ENCODE assay signal across 31 cellular contexts in the genomic region with DNA sequence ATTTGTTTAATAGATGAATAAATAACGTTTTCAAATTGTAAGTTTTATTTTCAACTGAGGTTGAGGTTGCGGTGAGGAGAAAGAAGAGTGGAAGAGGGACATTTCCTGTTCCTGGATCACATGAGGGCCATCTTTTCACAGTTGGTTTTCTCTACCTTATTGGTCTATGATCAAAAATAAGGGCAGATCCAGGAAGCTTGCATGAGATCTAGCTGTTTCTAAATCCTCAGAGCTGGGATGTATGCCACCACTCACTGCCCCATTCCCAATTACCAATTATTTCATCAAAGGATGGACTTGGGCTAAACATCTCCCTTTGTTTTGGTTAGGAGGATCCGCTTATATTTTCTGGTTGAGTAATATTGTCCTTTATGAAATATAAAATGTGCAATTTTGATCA.
DNase-seq lines count a peak whose midpoint lies in the region; ATAC-seq and TF ChIP-seq lines count a peak whose summit lies in the region.
"Had no signal": no experiment of that assay in that cellular context is flagged by ENCODE, and none has a peak within 500 bp of the region (broad histone marks: within the 10 kb centered on the region; RNA-seq: fewer than 3 reads in every experiment).

No MANE protein-coding gene starts in this region.

- H3K23ac ChIP-seq in mesenchymal stem cell (ENCODE audit: low read length in 2 of 2), result no peak overlapping the region

- H2BK120ac ChIP-seq in mesenchymal stem cell (ENCODE audit: low read depth, low read length), result no peak overlapping the region

- no peaks in the 10 kb centered on the region for H3K79me1 ChIP-seq in mesenchymal stem cell (replicated peaks; ENCODE audit: low read length, poor library complexity, severe bottlenecking)

- no peak for TF ChIP-seq CTCF in thyroid gland (IDR thresholded peaks at IDR 0.05)

- no peak overlapping the region for H3K14ac ChIP-seq in mesenchymal stem cell (ENCODE audit: low read length in 2 of 2)

- H2BK12ac ChIP-seq in mesenchymal stem cell (ENCODE audit: low read length in 2 of 2), result no peak overlapping the region

- peaks cover under 1% of the 10 kb centered on the region for H3K4me1 ChIP-seq in mesenchymal stem cell (ENCODE audit: control insufficient read depth, insufficient read depth, low read depth, low read length)
- peaks cover 8 to 19% of the 10 kb centered on the region in 2 donors for H3K4me1 ChIP-seq in thyroid gland
- H3K4me1 ChIP-seq: A549; BE2C; BLaER1; BLaER1 treated with 17β-estradiol and CSF1 and Interleukin-3, amounts not matched to agents 10 nM and 100 nM; Caco-2 had no signal

- H3K4me3 ChIP-seq in mesenchymal stem cell (ENCODE audit: insufficient read depth in 1 of 2, low read depth in 1 of 2, low read length in 2 of 2) (no peak overlapping the region), thyroid gland (replicated peaks in 1 of 3) (no peak overlapping the region)
- H3K4me3 ChIP-seq: A549; BLaER1; BLaER1 treated with 17β-estradiol and CSF1 and Interleukin-3, amounts not matched to agents 10 nM and 100 nM had no signal

- H3K36me3 ChIP-seq in mesenchymal stem cell (ENCODE audit: control insufficient read depth in 1 of 2, insufficient read depth in 2 of 2, low read depth in 1 of 2, low read length in 2 of 2), result no peaks in the 10 kb centered on the region
- no peaks in the 10 kb centered on the region for H3K36me3 ChIP-seq in thyroid gland
- H3K36me3 ChIP-seq: BE2C; BLaER1; BLaER1 treated with 17β-estradiol and CSF1 and Interleukin-3, amounts not matched to agents 10 nM and 100 nM had no signal

- TF ChIP-seq POLR2A in thyroid gland (IDR thresholded peaks at IDR 0.05), result no peak

- intact Hi-C loops in Right ventricle myocardium superior (cut with DNase I) (no loop called here), thyroid gland (cut with DNase I) (no loop called here)

- no peak overlapping the region for H2BK5ac ChIP-seq in mesenchymal stem cell (ENCODE audit: low read depth, low read length, poor library complexity, severe bottlenecking)

- 86% methylated on average over 2 of the region's 3 CpGs for WGBS in mesenchymal stem cell
- WGBS in thyroid gland, 2 donors, result 92% methylated on average over 3 of the region's 3 CpGs

- H4K91ac ChIP-seq in mesenchymal stem cell (ENCODE audit: low read length), result no peak overlapping the region

- H3K9me3 ChIP-seq in mesenchymal stem cell (ENCODE audit: control insufficient read depth, low read length), result no peaks in the 10 kb centered on the region
- no peaks in the 10 kb centered on the region for H3K9me3 ChIP-seq in thyroid gland
- H3K9me3 ChIP-seq: A549; BE2C; BLaER1; BLaER1 treated with 17β-estradiol and CSF1 and Interleukin-3, amounts not matched to agents 10 nM and 100 nM; Caco-2 had no signal

- H3K4ac ChIP-seq in mesenchymal stem cell (ENCODE audit: low read depth in 1 of 2, low read length in 2 of 2), result no peak overlapping the region

- no peak overlapping the region for H2BK15ac ChIP-seq in mesenchymal stem cell (ENCODE audit: low read depth, poor library complexity, severe bottlenecking)

- H3K27me3 ChIP-seq in mesenchymal stem cell (ENCODE audit: control insufficient read depth in 1 of 2, insufficient read depth in 1 of 2, low read length in 2 of 2), result no peaks in the 10 kb centered on the region
- H3K27me3 ChIP-seq in thyroid gland, result no peaks in the 10 kb centered on the region
- H3K27me3 ChIP-seq: BE2C; BLaER1; BLaER1 treated with 17β-estradiol and CSF1 and Interleukin-3, amounts not matched to agents 10 nM and 100 nM had no signal

- in situ Hi-C loops in G401 (cut with HindIII; ENCODE audit: low sequenced_read_pairs), result no loop called here

- H2AFZ ChIP-seq in mesenchymal stem cell (ENCODE audit: low read depth, low read length), result no peak overlapping the region

- no peak overlapping the region for H3K4me2 ChIP-seq in mesenchymal stem cell (ENCODE audit: low read length, poor library complexity, severe bottlenecking)
- H3K4me2 ChIP-seq: A549; BLaER1; BLaER1 treated with 17β-estradiol and CSF1 and Interleukin-3, amounts not matched to agents 10 nM and 100 nM had no signal

- H3K18ac ChIP-seq in mesenchymal stem cell (ENCODE audit: low read depth in 1 of 2, low read length in 2 of 2), result no peak overlapping the region

- no peak overlapping the region for H4K8ac ChIP-seq in mesenchymal stem cell (ENCODE audit: low read length)

- H2AK5ac ChIP-seq in mesenchymal stem cell (ENCODE audit: low read length, severe bottlenecking), result peak overlapping the region; percentile 56

- DNase-seq in G401 (ENCODE audit: low spot score) (peak; percentile 77), cerebellar cortex (ENCODE audit: low spot score) (peak; percentile 77), cerebellum (ENCODE audit: low spot score) (peak; percentile 38), mesenchymal stem cell (no peak), Right ventricle myocardium superior (no peak), thyroid gland (no peak), KG1 (lab: John Stamatoyannopoulos, UW) (no peak), T1000 (lab: John Stamatoyannopoulos, UW) (no peak)
- DNase-seq: 8988T; ACHN; AML-193; BE2C; Caco-2; Calu3; CD4-positive, alpha-beta memory T cell; CD4-positive, alpha-beta T cell; CD4-positive, CD25-positive, alpha-beta regulatory T cell; CD8-positive, alpha-beta memory T cell; CD8-positive, alpha-beta T cell; COR-L47; DMS 273 treated with DMSO at 0.1 percent for 48 hours; DMS153; DMS79; DMS79 treated with DMSO at 0.1 percent for 48 hours; DND-41; EL had no signal

- ATAC-seq in Right ventricle myocardium superior (ENCODE audit: poor library complexity), result no peak
- ATAC-seq: A549; CD8-positive, alpha-beta T cell had no signal

- H3K27ac ChIP-seq in mesenchymal stem cell (ENCODE audit: low read length, poor library complexity, severe bottlenecking) (no peak overlapping the region), thyroid gland (no peak overlapping the region)
- H3K27ac ChIP-seq: 22Rv1; A549; BLaER1; BLaER1 treated with 17β-estradiol and CSF1 and Interleukin-3, amounts not matched to agents 10 nM and 100 nM; C4-2B had no signal

- no peak overlapping the region for H3K9ac ChIP-seq in mesenchymal stem cell (ENCODE audit: low read length)
- H3K9ac ChIP-seq: BLaER1; BLaER1 treated with 17β-estradiol and CSF1 and Interleukin-3, amounts not matched to agents 10 nM and 100 nM had no signal

Comparison
In these comparisons a context has a peak if more than half of its experiments do, and no peak if none do; other contexts are left out.
1. DNase-seq: peak in G401 (single experiment), cerebellar cortex (single experiment) and cerebellum (single experiment); none in mesenchymal stem cell (single experiment), Right ventricle myocardium superior (single experiment), thyroid gland (0 of 2), KG1 (single experiment) and T1000 (single experiment).